In the genomic region with DNA sequence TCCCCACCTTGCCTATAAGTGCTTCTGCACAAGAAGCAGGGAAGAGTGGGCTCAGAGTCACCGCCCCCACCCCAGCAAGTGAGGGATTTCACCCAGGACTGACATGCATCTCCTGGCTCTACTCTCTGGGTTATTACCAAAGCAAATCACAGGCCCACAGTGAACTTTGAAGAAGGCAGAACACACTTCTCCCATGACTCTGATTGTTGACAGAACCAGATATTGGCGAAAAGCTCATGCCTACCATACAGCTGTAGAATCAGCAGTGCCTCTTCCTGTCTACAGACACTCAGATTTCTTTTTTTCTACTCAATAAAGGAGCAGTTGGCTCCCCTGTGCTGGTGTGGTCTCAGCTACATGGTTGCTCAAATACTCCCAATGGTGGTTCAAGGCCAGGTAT, we compare ENCODE assay signal across 26 cellular contexts.
DNase-seq lines count a peak whose midpoint lies in the region; ATAC-seq and TF ChIP-seq lines count a peak whose summit lies in the region.
"Had no signal": no experiment of that assay in that cellular context is flagged by ENCODE, and none has a peak within 500 bp of the region (broad histone marks: within the 10 kb centered on the region; RNA-seq: fewer than 3 reads in every experiment).

No MANE protein-coding gene starts in this region.

- TF ChIP-seq CTCF in SK-N-SH (IDR thresholded peaks at IDR 0.05) = no peak
- no peak for TF ChIP-seq CTCF in parathyroid adenoma (IDR thresholded peaks at IDR 0.05)

- H3K27ac ChIP-seq in SK-N-SH (ENCODE audit: low read depth in 2 of 2, low read length in 1 of 2) (peak overlapping the region in 1 of 2 experiments; percentile 72; a peak in 2 of 4 replicates), GM23248 (peak overlapping the region; percentile 19), parathyroid adenoma (no peak overlapping the region)
- H3K27ac ChIP-seq: 22Rv1, epithelial cell of prostate, suprapubic skin had no signal

- POLR2A ChIA-PET in SK-N-SH (lab: Yijun Ruan, JAX) = no interaction called here

- no peak overlapping the region for H3K9ac ChIP-seq in SK-N-SH
- H3K9ac ChIP-seq in GM23248 = no peak overlapping the region
- no peak overlapping the region for H3K9ac ChIP-seq in parathyroid adenoma

- H3K36me3 ChIP-seq in SK-N-SH (replicated peaks in 1 of 2; ENCODE audit: control insufficient read depth in 1 of 2, insufficient read depth in 2 of 2, low read length in 1 of 2) (no peaks in the 10 kb centered on the region), GM23248 (ENCODE audit: low read depth) (no peaks in the 10 kb centered on the region), parathyroid adenoma (ENCODE audit: control insufficient read depth, insufficient read depth, low read length) (no peaks in the 10 kb centered on the region)
- H3K36me3 ChIP-seq: suprapubic skin had no signal

- H2AFZ ChIP-seq in SK-N-SH (ENCODE audit: low read depth) (no peak overlapping the region), GM23248 (no peak overlapping the region), parathyroid adenoma (peak overlapping the region; percentile 17)
- H2AFZ ChIP-seq: GM23338 had no signal

- H4K20me1 ChIP-seq in SK-N-SH (ENCODE audit: insufficient read depth) = no peaks in the 10 kb centered on the region
- H4K20me1 ChIP-seq in GM23248 (ENCODE audit: insufficient read depth) = no peaks in the 10 kb centered on the region

- H3K4me1 ChIP-seq in SK-N-SH (ENCODE audit: control insufficient read depth in 1 of 2, insufficient read depth in 2 of 2, low read depth in 1 of 2, low read length in 1 of 2) (peaks cover 4 to 39% of the 10 kb centered on the region in 2 experiments), GM23248 (ENCODE audit: insufficient read depth) (peaks cover 34% of the 10 kb centered on the region), parathyroid adenoma (peaks cover 14% of the 10 kb centered on the region)
- H3K4me1 ChIP-seq: suprapubic skin had no signal

- no peaks in the 10 kb centered on the region for H3K36me3 Mint-ChIP-seq in effector memory CD8-positive, alpha-beta T cell (ENCODE audit: insufficient read depth)
- H3K36me3 Mint-ChIP-seq: activated naive CD8-positive, alpha-beta T cell treated with anti-CD3 and anti-CD28 coated beads, Interleukin-2, amount 10 ng/mL, durations not matched to agents 7 days and 5 days had no signal

- no peaks in the 10 kb centered on the region for H3K9me2 ChIP-seq in SK-N-SH
- H3K9me2 ChIP-seq in GM23248 (ENCODE audit: insufficient read depth) = no peaks in the 10 kb centered on the region

- no peaks in the 10 kb centered on the region for H3K27me3 Mint-ChIP-seq in effector memory CD8-positive, alpha-beta T cell
- H3K27me3 Mint-ChIP-seq: CD4-positive, alpha-beta T cell had no signal

- TF ChIP-seq EP300 in SK-N-SH (IDR thresholded peaks at IDR 0.05; ENCODE audit: borderline replicate concordance in 1 of 2, low read depth in 1 of 2, low read length in 1 of 2) = no peak

- H3K27ac Mint-ChIP-seq in effector memory CD8-positive, alpha-beta T cell = peak overlapping the region; percentile 32 to 36
- H3K27ac Mint-ChIP-seq: activated naive CD8-positive, alpha-beta T cell treated with anti-CD3 and anti-CD28 coated beads, Interleukin-2, amount 10 ng/mL, durations not matched to agents 7 days and 5 days; CD4-positive, alpha-beta T cell; GM23338; IgD-negative memory B cell had no signal

- H3K9me3 ChIP-seq in SK-N-SH = no peaks in the 10 kb centered on the region
- no peaks in the 10 kb centered on the region for H3K9me3 ChIP-seq in GM23248 (ENCODE audit: low read depth)
- no peaks in the 10 kb centered on the region for H3K9me3 ChIP-seq in parathyroid adenoma (ENCODE audit: control insufficient read depth, low read length)
- H3K9me3 ChIP-seq: suprapubic skin had no signal

- H3K4me3 ChIP-seq in SK-N-SH (ENCODE audit: low read depth in 2 of 2, low read length in 1 of 2) (no peak overlapping the region), GM23248 (no peak overlapping the region), parathyroid adenoma (ENCODE audit: low read depth, low read length) (no peak overlapping the region)
- H3K4me3 ChIP-seq: GM23338, suprapubic skin had no signal

- H3K4me2 ChIP-seq in SK-N-SH (peak overlapping the region; percentile 60), GM23248 (ENCODE audit: unreplicated experiment) (peak overlapping the region; percentile 24), parathyroid adenoma (ENCODE audit: low read length) (no peak overlapping the region)
- H3K4me2 ChIP-seq: GM23338 had no signal

- DNase-seq in SK-N-SH (no peak), GM23248 (peak; percentile 12), NCI-H2029 treated with DMSO at 0.1 percent for 48 hours (lab: John Stamatoyannopoulos, UW) (no peak), AG20443 (ENCODE audit: low spot score) (no peak)
- DNase-seq in effector memory CD8-positive, alpha-beta T cell = no peak
- DNase-seq: activated effector memory CD4-positive, alpha-beta T cell treated with anti-CD3 and anti-CD28 coated beads, Interleukin-2, amount 50 U/mL, for 16 hours; activated naive CD8-positive, alpha-beta T cell treated with anti-CD3 and anti-CD28 coated beads, Interleukin-2, amount 10 ng/mL, durations not matched to agents 7 days and 5 days; CD4-positive, alpha-beta T cell; kidney; midbrain; naive thymus-derived CD4-positive, alpha-beta T cell; NCI-H1092; NCI-H1930; NCI-H2227 treated with DMSO at 0.1 percent for 48 hours; NCI-H526 treated with DMSO at 0.1 percent for 48 hours; Right ventricle myocardium superior; stimulated activated CD4-positive, alpha-beta T cell treated with anti-CD3 and anti-CD28 coated beads, Interleukin-2, amount 100 ng/mL, for 48 hours; T1000 had no signal

- H3F3A ChIP-seq in SK-N-SH (replicated peaks; ENCODE audit: insufficient read depth) = peaks cover 27% of the 10 kb centered on the region
- H3F3A ChIP-seq in GM23248 (ENCODE audit: insufficient read depth) = peaks cover 16% of the 10 kb centered on the region

- in situ Hi-C loops in GM23248 (cut with MboI) = no loop called here

- H3K79me2 ChIP-seq in SK-N-SH (ENCODE audit: insufficient read depth) = no peaks in the 10 kb centered on the region
- no peaks in the 10 kb centered on the region for H3K79me2 ChIP-seq in GM23248 (ENCODE audit: insufficient read depth)
- H3K79me2 ChIP-seq in parathyroid adenoma = no peaks in the 10 kb centered on the region

- peaks cover 10 to 13% of the 10 kb centered on the region in 2 donors for H3K4me1 Mint-ChIP-seq in effector memory CD8-positive, alpha-beta T cell (ENCODE audit: low read depth in 2 of 2)

- ATAC-seq in SK-N-SH treated with all-trans-retinoic acid at 6 μM for 48 hours (no peak), HG03565 (IDR thresholded peaks at IDR 0.05; ENCODE audit: unreplicated experiment) (no peak)
- peak; percentile 24 for ATAC-seq in effector memory CD8-positive, alpha-beta T cell (replicated peaks)
- ATAC-seq: GM23338; naive thymus-derived CD4-positive, alpha-beta T cell had no signal

- no peaks in the 10 kb centered on the region for H3K27me3 ChIP-seq in SK-N-SH (ENCODE audit: insufficient read depth)
- no peaks in the 10 kb centered on the region for H3K27me3 ChIP-seq in GM23248 (replicated peaks; ENCODE audit: insufficient read depth)
- no peaks in the 10 kb centered on the region for H3K27me3 ChIP-seq in parathyroid adenoma (ENCODE audit: control insufficient read depth, insufficient read depth, low read length)
- H3K27me3 ChIP-seq: suprapubic skin had no signal

- whole genome bisulfite sequencing in SK-N-SH (ENCODE audit: low lambda C conversion rate) = 83% methylated on average over 2 of the region's 2 CpGs
- 100% methylated on average over 2 of the region's 2 CpGs for WGBS in GM23248 (ENCODE audit: low coverage in 1 of 2, low lambda C conversion rate in 2 of 2, missing lambda C conversion rate in 2 of 2), 2 experiments

- H3K9me3 Mint-ChIP-seq in effector memory CD8-positive, alpha-beta T cell = no peaks in the 10 kb centered on the region
- H3K9me3 Mint-ChIP-seq: activated naive CD8-positive, alpha-beta T cell treated with anti-CD3 and anti-CD28 coated beads, Interleukin-2, amount 10 ng/mL, durations not matched to agents 7 days and 5 days; CD4-positive, alpha-beta T cell; GM23338; IgD-negative memory B cell had no signal

- CTCF ChIA-PET in SK-N-SH (lab: Yijun Ruan, JAX) = interaction anchor here (1.1 kb wide), 1 partner anchor 8 kb away, joined by 3 read pairs; no protein-coding TSS in a partner anchor

- no peak for TF ChIP-seq RAD21 in SK-N-SH (IDR thresholded peaks at IDR 0.05; ENCODE audit: low read length)

- H3K4me3 Mint-ChIP-seq in effector memory CD8-positive, alpha-beta T cell = peak overlapping the region; percentile 17 to 48
- H3K4me3 Mint-ChIP-seq: activated naive CD8-positive, alpha-beta T cell treated with anti-CD3 and anti-CD28 coated beads, Interleukin-2, amount 10 ng/mL, durations not matched to agents 7 days and 5 days; CD4-positive, alpha-beta T cell; GM23338; IgD-negative memory B cell had no signal

TF ChIP-seq in SK-N-SH, 30 proteins besides CTCF, POLR2A, EP300 and RAD21 (continues in another document):
- TF ChIP-seq TEAD4 (IDR thresholded peaks at IDR 0.05; ENCODE audit: borderline replicate concordance, insufficient read depth) = no peak
- TF ChIP-seq FOXJ3 (CRISPR knock-in tag; IDR thresholded peaks at IDR 0.05) = no peak
- TF ChIP-seq NFIC (IDR thresholded peaks at IDR 0.05; ENCODE audit: borderline replicate concordance) = no peak
- TF ChIP-seq NRF1 (IDR thresholded peaks at IDR 0.05; ENCODE audit: low read depth, low read length) = no peak
- TF ChIP-seq, protein P1, sequence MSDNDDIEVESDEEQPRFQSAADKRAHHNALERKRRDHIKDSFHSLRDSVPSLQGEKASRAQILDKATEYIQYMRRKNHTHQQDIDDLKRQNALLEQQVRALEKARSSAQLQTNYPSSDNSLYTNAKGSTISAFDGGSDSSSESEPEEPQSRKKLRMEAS (IDR thresholded peaks at IDR 0.05; ENCODE audit: low read depth) = no peak
